In genomic region chr6:30615958-30616810, GRCh38 we compare ENCODE assay signal across 6 cellular contexts.
A peak's percentile ranks its signal among the peaks of the same experiment; 100 is the strongest.
DNase-seq lines count a peak whose midpoint lies in the region; ATAC-seq and TF ChIP-seq lines count a peak whose summit lies in the region.

No MANE protein-coding gene starts in this region.

- peaks cover 5% of the 10 kb centered on the region for H3K27me3 Mint-ChIP-seq in nephron (ENCODE audit: low read depth)

- H3K27ac Mint-ChIP-seq in nephron: peak overlapping the region; percentile 100

- TF ChIP-seq CTCF in GM12875 (IDR thresholded peaks at IDR 0.05; ENCODE audit: borderline replicate concordance, insufficient read depth, low read depth, low read length): no peak
- TF ChIP-seq CTCF in nephron (IDR thresholded peaks at IDR 0.05; ENCODE audit: unreplicated experiment in 3 of 3): no peak

- H3K4me3 ChIP-seq in GM12875 (ENCODE audit: low read depth, low read length): peak overlapping the region; percentile 81

- peaks cover 3% of the 10 kb centered on the region for H3K9me3 Mint-ChIP-seq in nephron

- DNase-seq in NCI-H82 (lab: John Stamatoyannopoulos, UW) (peak; percentile 79), cerebellar cortex (ENCODE audit: low spot score) (peak; percentile 71), NCI-H1092 (lab: John Stamatoyannopoulos, UW) (no peak)

- peaks cover 40% of the 10 kb centered on the region for H3K4me1 Mint-ChIP-seq in nephron

- no peak for ATAC-seq in HG02623 (IDR thresholded peaks at IDR 0.05; ENCODE audit: unreplicated experiment)

- H3K4me3 Mint-ChIP-seq in nephron: peak overlapping the region; percentile 96 to 99 (median 97)

- peaks cover 39% of the 10 kb centered on the region for H3K36me3 Mint-ChIP-seq in nephron (ENCODE audit: low read depth)
